13 cellular contexts compared by ENCODE assay signal in genomic region chr4:148164529-148164928, GRCh38.
DNase-seq lines count a peak whose midpoint lies in the region; ATAC-seq, FAIRE-seq and TF ChIP-seq lines count a peak whose summit lies in the region.
"Had no signal": no experiment of that assay in that cellular context is flagged by ENCODE, and none has a peak within 500 bp of the region (broad histone marks: within the 10 kb centered on the region; RNA-seq: fewer than 3 reads in every experiment).

No MANE protein-coding gene starts in this region.

- TF ChIP-seq CTCF in kidney (IDR thresholded peaks at IDR 0.05; ENCODE audit: borderline replicate concordance, extremely low read depth, insufficient read depth): no peak

- no peaks in the 10 kb centered on the region for H3K9me3 ChIP-seq in kidney (ENCODE audit: control insufficient read depth in 1 of 2, low read length in 2 of 2)
- H3K9me3 ChIP-seq: SJCRH30 had no signal

- H3K27ac ChIP-seq in kidney (ENCODE audit: low read depth in 2 of 2, low read length in 2 of 2): peak overlapping the region; percentile 33 to 47
- H3K27ac ChIP-seq: SJCRH30 had no signal

- H3K9ac ChIP-seq in kidney (ENCODE audit: low read length in 2 of 2): no peak overlapping the region

- FAIRE-seq in kidney (lab: Jason Lieb, UNC): peak; percentile 81
- FAIRE-seq: H54 had no signal

- H3K4me3 ChIP-seq in kidney (ENCODE audit: low read length in 2 of 2): no peak overlapping the region
- H3K4me3 ChIP-seq: SJCRH30 had no signal

- no peaks in the 10 kb centered on the region for H3K36me3 ChIP-seq in kidney (ENCODE audit: control insufficient read depth in 1 of 2, insufficient read depth in 2 of 2, low read length in 2 of 2)
- H3K36me3 ChIP-seq: SJCRH30 had no signal

- POLR2A ChIA-PET in HEK293T (lab: Yijun Ruan, JAX): no interaction called here

- DNase-seq in HEK293T (ENCODE audit: extremely low spot score) (no peak), NCI-H2171 treated with DMSO at 0.1 percent for 48 hours (lab: John Stamatoyannopoulos, UW) (peak; percentile 1), kidney (no peak), renal cortical epithelial cell (ENCODE audit: low read depth) (peak; percentile 68), DMS153 (lab: John Stamatoyannopoulos, UW) (no peak)
- DNase-seq in stimulated activated CD8-positive, alpha-beta memory T cell treated with anti-CD3 and anti-CD28 coated beads, Interleukin-4, amount 100 ng/mL, for 48 hours: no peak
- DNase-seq: CD8-positive, alpha-beta T cell; EL; NCI-H1048; NCI-H146; SJCRH30 had no signal

- CTCF ChIA-PET in HEK293T (lab: Yijun Ruan, JAX): interaction anchor here (0.7 kb wide), 1 partner anchor 55 kb away, joined by 3 read pairs; no protein-coding TSS in a partner anchor

- peaks cover 15 to 33% of the 10 kb centered on the region in 2 donors for H3K4me1 ChIP-seq in kidney (ENCODE audit: control insufficient read depth in 1 of 2, insufficient read depth in 1 of 2, low read depth in 1 of 2, low read length in 2 of 2)

- intact Hi-C loops in kidney (cut with DNase I): no loop called here

- ATAC-seq in HG03095 (IDR thresholded peaks at IDR 0.05; ENCODE audit: unreplicated experiment): no peak
- ATAC-seq: CD8-positive, alpha-beta T cell had no signal

TF ChIP-seq in HEK293T, 16 proteins besides CTCF, POLR2A, EP300 and RAD21:
- no peak for TF ChIP-seq CTBP1 (IDR thresholded peaks at IDR 0.05; ENCODE audit: borderline replicate concordance)
- TF ChIP-seq PKNOX1 (IDR thresholded peaks at IDR 0.05): peak; percentile 91
- TF ChIP-seq SUZ12 (IDR thresholded peaks at IDR 0.05): no peak
- no peak for TF ChIP-seq FOXK2 (IDR thresholded peaks at IDR 0.05)
- no peak for TF ChIP-seq FOXA1 (IDR thresholded peaks at IDR 0.05)

Comparison
In these comparisons a context has a peak if more than half of its experiments do, and no peak if none do; other contexts are left out.
1. DNase-seq: peak in NCI-H2171 treated with DMSO at 0.1 percent for 48 hours (single experiment) and renal cortical epithelial cell (single experiment); none in HEK293T (single experiment), kidney (single experiment), stimulated activated CD8-positive, alpha-beta memory T cell treated with anti-CD3 and anti-CD28 coated beads, Interleukin-4, amount 100 ng/mL, for 48 hours (single experiment) and DMS153 (single experiment).